9 cellular contexts compared by ENCODE assay signal in genomic region chr11:35158371-35159081, GRCh38. TPM values are rescaled to one million over a fixed set of nuclear protein-coding genes. Genes with fewer than 3 reads are reported as not detected.
DNase-seq lines count a peak whose midpoint lies in the region; ATAC-seq and TF ChIP-seq lines count a peak whose summit lies in the region.
"Had no signal": no experiment of that assay in that cellular context is flagged by ENCODE, and none has a peak within 500 bp of the region (broad histone marks: within the 10 kb centered on the region; RNA-seq: fewer than 3 reads in every experiment).

No MANE protein-coding gene starts in this region.

- H3K36me3 Mint-ChIP-seq in activated CD4-positive, alpha-beta memory T cell treated with anti-CD3 and anti-CD28 coated beads for 36 hours, result peaks cover 30% of the 10 kb centered on the region
- peaks cover 86% of the 10 kb centered on the region for H3K36me3 Mint-ChIP-seq in activated CD4-positive, alpha-beta memory T cell treated with anti-CD3 and anti-CD28 coated beads, Interleukin-2, amount 10 ng/mL, durations not matched to agents 7 days and 5 days (ENCODE audit: low read depth)
- no peaks in the 10 kb centered on the region for H3K36me3 Mint-ChIP-seq in brain

- H3K9me3 Mint-ChIP-seq in activated CD4-positive, alpha-beta memory T cell treated with anti-CD3 and anti-CD28 coated beads for 36 hours, result no peaks in the 10 kb centered on the region
- H3K9me3 Mint-ChIP-seq in activated CD4-positive, alpha-beta memory T cell treated with anti-CD3 and anti-CD28 coated beads, Interleukin-2, amount 10 ng/mL, durations not matched to agents 7 days and 5 days, result peaks cover 10% of the 10 kb centered on the region
- no peaks in the 10 kb centered on the region for H3K9me3 Mint-ChIP-seq in brain

- 19 to 25% methylated on average over 6 of the region's 6 CpGs for WGBS in lower leg skin, 2 donors
- WGBS in testis, 2 donors, result 66 to 77% methylated on average over 6 of the region's 6 CpGs

- CTCF ChIA-PET in activated CD4-positive, alpha-beta memory T cell treated with anti-CD3 and anti-CD28 coated beads for 36 hours (lab: Charles Lee), result interaction anchor here (7.7 kb wide), 1 partner anchor 10 kb away, joined by 113 read pairs; no protein-coding TSS in a partner anchor
- CTCF ChIA-PET in activated CD4-positive, alpha-beta memory T cell treated with anti-CD3 and anti-CD28 coated beads, Interleukin-2, amount 10 ng/mL, durations not matched to agents 7 days and 5 days (lab: Charles Lee), result interaction anchor here (1.1 to 1.9 kb wide), 2 partner anchors 18 to 155 kb away, joined by 3 to 8 read pairs; no protein-coding TSS in a partner anchor

- no peak overlapping the region for H3K4me3 Mint-ChIP-seq in activated CD4-positive, alpha-beta memory T cell treated with anti-CD3 and anti-CD28 coated beads for 36 hours
- no peak overlapping the region for H3K4me3 Mint-ChIP-seq in activated CD4-positive, alpha-beta memory T cell treated with anti-CD3 and anti-CD28 coated beads, Interleukin-2, amount 10 ng/mL, durations not matched to agents 7 days and 5 days
- no peak overlapping the region for H3K4me3 Mint-ChIP-seq in brain

- no peaks in the 10 kb centered on the region for H3K27me3 ChIP-seq in testis

- H3K4me1 Mint-ChIP-seq in activated CD4-positive, alpha-beta memory T cell treated with anti-CD3 and anti-CD28 coated beads for 36 hours (ENCODE audit: low read depth), result peaks cover 99% of the 10 kb centered on the region
- H3K4me1 Mint-ChIP-seq in activated CD4-positive, alpha-beta memory T cell treated with anti-CD3 and anti-CD28 coated beads, Interleukin-2, amount 10 ng/mL, durations not matched to agents 7 days and 5 days, result peaks cover 96% of the 10 kb centered on the region
- H3K4me1 Mint-ChIP-seq in brain, result peaks cover 34% of the 10 kb centered on the region

- no peaks in the 10 kb centered on the region for H3K9me3 ChIP-seq in testis

- no peak for DNase-seq in activated CD4-positive, alpha-beta memory T cell treated with anti-CD3 and anti-CD28 coated beads for 36 hours
- no peak for DNase-seq in activated CD4-positive, alpha-beta memory T cell treated with anti-CD3 and anti-CD28 coated beads, Interleukin-2, amount 10 ng/mL, durations not matched to agents 7 days and 5 days
- DNase-seq in lower leg skin (ENCODE audit: low spot score in 2 of 2) (peak; percentile 81 to 89), testis (peak; percentile 35), NCI-H526 treated with DMSO at 0.1 percent for 48 hours (lab: John Stamatoyannopoulos, UW) (no peak), germinal center (ENCODE audit: low spot score) (no peak)
- DNase-seq: activated gamma-delta T cell had no signal

- TF ChIP-seq POLR2A in lower leg skin (IDR thresholded peaks at IDR 0.05) (no peak), testis (IDR thresholded peaks at IDR 0.05) (no peak)

- POLR2A ChIA-PET in activated CD4-positive, alpha-beta memory T cell treated with anti-CD3 and anti-CD28 coated beads for 36 hours (lab: Charles Lee), result interaction anchor here (1.1 to 2.9 kb wide), 3 partner anchors 8 to 20 kb away, joined by 3 to 24 read pairs (median 6); partner anchors contain the start of gene CD44
- POLR2A ChIA-PET in activated CD4-positive, alpha-beta memory T cell treated with anti-CD3 and anti-CD28 coated beads, Interleukin-2, amount 10 ng/mL, durations not matched to agents 7 days and 5 days (lab: Charles Lee), result interaction anchor here (15.1 to 30.8 kb wide), 2 partner anchors 13 to 18 kb away, joined by 186 to 634 read pairs; partner anchors contain the start of gene CD44

- intact Hi-C loops in activated CD4-positive, alpha-beta memory T cell treated with anti-CD3 and anti-CD28 coated beads for 36 hours (cut with micrococcal nuclease), result no loop called here
- intact Hi-C loops in lower leg skin (cut with DNase I; ENCODE audit: low total_unique reads), result no loop called here
- intact Hi-C loops in testis (cut with DNase I; ENCODE audit: low total_unique reads), result no loop called here

- peaks cover 3% of the 10 kb centered on the region for H3K4me1 ChIP-seq in testis

- H3K4me3 ChIP-seq in lower leg skin (ENCODE audit: low read depth, poor library complexity, severe bottlenecking) (no peak overlapping the region), testis (no peak overlapping the region)

- H3K27ac ChIP-seq in testis, result no peak overlapping the region

- no peaks in the 10 kb centered on the region for H3K36me3 ChIP-seq in testis (ENCODE audit: low read depth, missing control alignments)

- no peak for TF ChIP-seq CTCF in brain (conservative IDR thresholded peaks at IDR 0.05)
- no peak for TF ChIP-seq CTCF in lower leg skin (IDR thresholded peaks at IDR 0.05)
- no peak for TF ChIP-seq CTCF in testis (IDR thresholded peaks at IDR 0.05)

- no peaks in the 10 kb centered on the region for H3K27me3 Mint-ChIP-seq in activated CD4-positive, alpha-beta memory T cell treated with anti-CD3 and anti-CD28 coated beads for 36 hours
- H3K27me3 Mint-ChIP-seq in activated CD4-positive, alpha-beta memory T cell treated with anti-CD3 and anti-CD28 coated beads, Interleukin-2, amount 10 ng/mL, durations not matched to agents 7 days and 5 days, result no peaks in the 10 kb centered on the region
- no peaks in the 10 kb centered on the region for H3K27me3 Mint-ChIP-seq in brain

- H3K27ac Mint-ChIP-seq in activated CD4-positive, alpha-beta memory T cell treated with anti-CD3 and anti-CD28 coated beads for 36 hours, result peak overlapping the region; percentile 83
- H3K27ac Mint-ChIP-seq in activated CD4-positive, alpha-beta memory T cell treated with anti-CD3 and anti-CD28 coated beads, Interleukin-2, amount 10 ng/mL, durations not matched to agents 7 days and 5 days, result no peak overlapping the region
- H3K27ac Mint-ChIP-seq in brain, result peak overlapping the region in 4 of 5 experiments; percentile 22 to 74 (median 52)

- ATAC-seq in GM21723 (IDR thresholded peaks at IDR 0.05; ENCODE audit: unreplicated experiment), result no peak

RNA-seq across cellular contexts. Expression of gene CD44, which starts 19.6 kb away (rescaled TPM):
- 100 to 1,000 TPM; 440 to 442 TPM for total RNA-seq in activated CD4-positive, alpha-beta memory T cell treated with anti-CD3 and anti-CD28 coated beads for 36 hours
- 100 to 1,000 TPM; 634 to 645 TPM for total RNA-seq in activated CD4-positive, alpha-beta memory T cell treated with anti-CD3 and anti-CD28 coated beads, Interleukin-2, amount 10 ng/mL, durations not matched to agents 7 days and 5 days
- 23.5 TPM for polyA plus RNA-seq in brain (ENCODE audit: insufficient read depth, low read depth, low replicate concordance)
- total RNA-seq in lower leg skin, result 1,000 to 10,000 TPM in 1 of 4 donors, 100 to 1,000 TPM in 3; 861 to 1,282 (median 914) TPM
- total RNA-seq in testis, result 10 to 100 TPM in 1 of 2 donors, 1 to 10 TPM in 1; 4.0 to 13.4 TPM
- 44.5 TPM for polyA plus RNA-seq in testis (ENCODE audit: insufficient read depth, low read depth, low replicate concordance)

Comparison
In these comparisons a context has a peak if more than half of its experiments do, and no peak if none do; other contexts are left out.
1. DNase-seq: peak in lower leg skin (2 of 2) and testis (single experiment); none in activated CD4-positive, alpha-beta memory T cell treated with anti-CD3 and anti-CD28 coated beads for 36 hours (single experiment), activated CD4-positive, alpha-beta memory T cell treated with anti-CD3 and anti-CD28 coated beads, Interleukin-2, amount 10 ng/mL, durations not matched to agents 7 days and 5 days (single experiment), NCI-H526 treated with DMSO at 0.1 percent for 48 hours (single experiment) and germinal center (single experiment).
2. RNA of gene CD44, which starts 19.6 kb away (total RNA-seq): 861 to 1,282 TPM in lower leg skin, 634 to 645 TPM in activated CD4-positive, alpha-beta memory T cell treated with anti-CD3 and anti-CD28 coated beads, Interleukin-2, amount 10 ng/mL, durations not matched to agents 7 days and 5 days and 440 to 442 TPM in activated CD4-positive, alpha-beta memory T cell treated with anti-CD3 and anti-CD28 coated beads for 36 hours; 4.0 to 13.4 TPM in testis; every median in the first group is over 10 times any median in the second.